21 cellular contexts compared by ENCODE assay signal in the genomic region with DNA sequence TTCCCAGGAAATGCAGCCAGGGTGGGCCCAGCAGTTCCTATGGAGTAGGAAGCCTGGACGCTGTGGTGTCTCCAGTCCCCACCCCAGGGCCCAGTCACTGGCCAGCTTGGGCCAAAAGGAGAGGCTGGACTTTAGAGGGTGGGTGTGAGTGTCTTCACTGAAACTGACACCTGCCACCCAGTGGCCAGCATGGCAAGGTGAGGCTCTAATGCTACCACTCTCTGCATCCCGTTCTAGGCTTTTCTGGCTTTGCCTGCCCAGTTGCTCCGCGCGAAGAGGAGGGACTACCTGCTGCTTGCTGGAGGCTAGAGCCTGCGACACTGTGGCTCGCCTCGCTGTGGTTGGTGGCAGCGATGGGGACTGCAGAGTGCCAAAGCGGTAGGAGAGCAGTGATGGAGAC. TPM values are rescaled to one million over a fixed set of nuclear protein-coding genes. Genes with fewer than 3 reads are reported as not detected.
A peak's percentile ranks its signal among the peaks of the same experiment; 100 is the strongest.
DNase-seq lines count a peak whose midpoint lies in the region; ATAC-seq, FAIRE-seq and TF ChIP-seq lines count a peak whose summit lies in the region.
"Had no signal": no experiment of that assay in that cellular context is flagged by ENCODE, and none has a peak within 500 bp of the region (broad histone marks: within the 10 kb centered on the region; RNA-seq: fewer than 3 reads in every experiment).

No MANE protein-coding gene starts in this region.

- FAIRE-seq in GM12878 (lab: Jason Lieb, UNC) = no peak
- FAIRE-seq: kidney, small intestine had no signal

- H3K27me3 ChIP-seq in DND-41 (ENCODE audit: insufficient read depth, low read length, poor library complexity) = no peaks in the 10 kb centered on the region
- no peaks in the 10 kb centered on the region for H3K27me3 ChIP-seq in KMS-11 (ENCODE audit: insufficient read depth, low read depth)
- no peaks in the 10 kb centered on the region for H3K27me3 ChIP-seq in GM12878 (replicated peaks in 1 of 2; ENCODE audit: control insufficient read depth in 2 of 2, insufficient read depth in 2 of 2, low read length in 1 of 2)
- H3K27me3 ChIP-seq in right lobe of liver = no peaks in the 10 kb centered on the region
- H3K27me3 ChIP-seq: adrenal gland, ovary had no signal

- ATAC-seq in DND-41 (ENCODE audit: insufficient read depth, low read depth) (no peak), GM12878 (peak; percentile 42; the same call in 1 of the 3 replicates), right lobe of liver (no peak), HG02678 (IDR thresholded peaks at IDR 0.05; ENCODE audit: unreplicated experiment) (no peak)
- ATAC-seq: gastroesophageal sphincter had no signal

- CTCF ChIA-PET in GM12878 (lab: Yijun Ruan, JAX) = no interaction called here

- intact Hi-C loops in GM12878 (cut with micrococcal nuclease; ENCODE audit: unreplicated experiment) (no loop called here), right lobe of liver (cut with DNase I) (no loop called here), posterior cingulate gyrus (cut with DNase I) (no loop called here)

- H3K9me3 ChIP-seq in DND-41 (ENCODE audit: insufficient read depth, low read length, severe bottlenecking) (no peaks in the 10 kb centered on the region), GM12878 (replicated peaks; ENCODE audit: control insufficient read depth, insufficient read depth, low read length) (no peaks in the 10 kb centered on the region), right lobe of liver (no peaks in the 10 kb centered on the region)
- H3K9me3 ChIP-seq: adrenal gland, gastroesophageal sphincter, ovary had no signal

- POLR2A ChIA-PET in GM12878 (lab: Charles Lee) = no interaction called here

- no peak for TF ChIP-seq EP300 in GM12878 (IDR thresholded peaks at IDR 0.05; ENCODE audit: borderline replicate concordance in 1 of 2, control insufficient read depth in 1 of 2, low read depth in 2 of 2, low read length in 2 of 2)

- no peaks in the 10 kb centered on the region for H3K4me1 ChIP-seq in DND-41 (ENCODE audit: insufficient read depth, low read length)
- no peaks in the 10 kb centered on the region for H3K4me1 ChIP-seq in KMS-11 (ENCODE audit: low read depth, poor library complexity, severe bottlenecking)
- H3K4me1 ChIP-seq in GM12878 (ENCODE audit: control insufficient read depth, insufficient read depth, low read length) = no peaks in the 10 kb centered on the region
- no peaks in the 10 kb centered on the region for H3K4me1 ChIP-seq in right lobe of liver
- H3K4me1 ChIP-seq: adrenal gland, gastroesophageal sphincter had no signal

- SMC1A ChIA-PET in GM12878 (lab: Charles Lee; ENCODE audit: uncharacterized antibody, unreplicated experiment) = no interaction called here

- in situ Hi-C loops in GM12878 (cut with MboI) = no loop called here

- H3K9ac ChIP-seq in DND-41 (ENCODE audit: low read depth, low read length) (no peak overlapping the region), KMS-11 (no peak overlapping the region), GM12878 (ENCODE audit: control insufficient read depth, insufficient read depth, low read length) (no peak overlapping the region)

- H3K36me3 ChIP-seq in DND-41 (ENCODE audit: insufficient read depth, low read length) = no peaks in the 10 kb centered on the region
- no peaks in the 10 kb centered on the region for H3K36me3 ChIP-seq in KMS-11 (ENCODE audit: insufficient read depth)
- H3K36me3 ChIP-seq in GM12878 (ENCODE audit: control insufficient read depth in 2 of 2, insufficient read depth in 2 of 2, low read length in 1 of 2) = no peaks in the 10 kb centered on the region
- H3K36me3 ChIP-seq in right lobe of liver = no peaks in the 10 kb centered on the region
- H3K36me3 ChIP-seq: adrenal gland, gastroesophageal sphincter, ovary had no signal

- H3K4me2 ChIP-seq in DND-41 (ENCODE audit: insufficient read depth, low read length) = no peak overlapping the region
- no peak overlapping the region for H3K4me2 ChIP-seq in KMS-11
- no peak overlapping the region for H3K4me2 ChIP-seq in GM12878 (ENCODE audit: control insufficient read depth, insufficient read depth)

- H3K27ac ChIP-seq in DND-41 (ENCODE audit: low read length) (no peak overlapping the region), KMS-11 (no peak overlapping the region), GM12878 (ENCODE audit: control insufficient read depth, insufficient read depth) (no peak overlapping the region), right lobe of liver (no peak overlapping the region)
- H3K27ac ChIP-seq: adrenal gland, gastroesophageal sphincter, ovary had no signal

- no peak overlapping the region for H2AFZ ChIP-seq in DND-41 (ENCODE audit: low read depth, low read length)
- H2AFZ ChIP-seq in KMS-11 (ENCODE audit: low read depth) = no peak overlapping the region
- no peak overlapping the region for H2AFZ ChIP-seq in GM12878 (ENCODE audit: control insufficient read depth, low read depth, low read length)

- BruUV-seq in GM12878 (replicated peaks; lab: Mats Ljungman, UMichigan) = no TSS peak

- TF ChIP-seq CTCF in DND-41 (IDR thresholded peaks at IDR 0.05; ENCODE audit: borderline replicate concordance, extremely low read depth, low read length, poor library complexity, severe bottlenecking) (peak; percentile 38), KMS-11 (conservative IDR thresholded peaks at IDR 0.05; ENCODE audit: low read depth, low read length) (0 out of 2 replicates have a peak, but pooled peaks have one; percentile 11), GM12878 (IDR thresholded peaks at IDR 0.05 in 2 of 3, conservative IDR thresholded peaks at IDR 0.05 in 1 of 3; ENCODE audit: control insufficient read depth in 2 of 3, extremely low read depth in 1 of 3, insufficient read depth in 1 of 3, low read depth in 3 of 3, low read length in 3 of 3) (peak in 2 of 3 experiments; percentile 15 to 34; a peak in 2 of 6 replicates), right lobe of liver (IDR thresholded peaks at IDR 0.05) (peak in 3 of 4 donors; percentile 11 to 14 (median 14))

- no peaks in the 10 kb centered on the region for H3K79me2 ChIP-seq in DND-41 (ENCODE audit: insufficient read depth, low read length)
- no peaks in the 10 kb centered on the region for H3K79me2 ChIP-seq in KMS-11 (ENCODE audit: insufficient read depth, low read depth)
- no peaks in the 10 kb centered on the region for H3K79me2 ChIP-seq in GM12878 (ENCODE audit: control insufficient read depth, insufficient read depth, low read length)

- no peaks in the 10 kb centered on the region for H4K20me1 ChIP-seq in DND-41 (ENCODE audit: insufficient read depth, low read length)
- no peaks in the 10 kb centered on the region for H4K20me1 ChIP-seq in KMS-11 (ENCODE audit: insufficient read depth)
- no peaks in the 10 kb centered on the region for H4K20me1 ChIP-seq in GM12878 (ENCODE audit: control insufficient read depth, insufficient read depth)

- no peak for TF ChIP-seq POLR2A in GM12878 (IDR thresholded peaks at IDR 0.05; ENCODE audit: low read depth, low read length)
- no peak for TF ChIP-seq POLR2A in right lobe of liver (IDR thresholded peaks at IDR 0.05)

- 64% methylated on average over 10 of the region's 10 CpGs for WGBS in GM12878 (ENCODE audit: insufficient coverage, insufficient replicate concordance, low lambda C conversion rate, missing lambda C conversion rate)
- WGBS in right lobe of liver (ENCODE audit: insufficient coverage, low coverage, low lambda C conversion rate, missing lambda C conversion rate) = 78% methylated on average over 6 of the region's 10 CpGs

- H3K4me3 ChIP-seq in DND-41 (ENCODE audit: low read depth in 1 of 2, low read length in 2 of 2) = no peak overlapping the region
- no peak overlapping the region for H3K4me3 ChIP-seq in KMS-11 (IDR thresholded peaks at IDR 0.05; ENCODE audit: insufficient read depth, low read depth, low read length)
- H3K4me3 ChIP-seq in GM12878 = no peak overlapping the region
- H3K4me3 ChIP-seq in right lobe of liver = no peak overlapping the region
- H3K4me3 ChIP-seq: adrenal gland, gastroesophageal sphincter, ovary had no signal

- RAD21 ChIA-PET in GM12878 (lab: Charles Lee; ENCODE audit: unreplicated experiment) = no interaction called here

- no peak for TF ChIP-seq RAD21 in GM12878 (IDR thresholded peaks at IDR 0.05; ENCODE audit: insufficient read depth, low read depth, low read length)

- DNase-seq in DND-41 (no peak), GM12878 (ENCODE audit: low read depth, low spot score) (no peak), right lobe of liver (no peak), posterior cingulate gyrus (no peak), HuH-7.5 (ENCODE audit: low spot score) (no peak), NCI-H128 (lab: John Stamatoyannopoulos, UW; ENCODE audit: unreplicated experiment) (no peak)
- DNase-seq: activated CD4-positive, alpha-beta memory T cell treated with anti-CD3 and anti-CD28 coated beads, Interleukin-2, amount 10 ng/mL, durations not matched to agents 7 days and 5 days; adrenal gland; AML-193; cerebellar nuclear complex; DMS79; kidney; NCI-H2029 treated with DMSO at 0.1 percent for 48 hours; NCI-H526; ovary; small intestine; stimulated activated naive CD4-positive, alpha-beta T cell treated with Interleukin-2 at 50 U/mL for 16 hours had no signal

RNA-seq across cellular contexts. Expression of gene C22orf42, which starts 35.4 kb away (rescaled TPM):
- not detected in 2 replicates for total RNA-seq in GM12878 (2013; cell fraction: nucleolus; rRNA removed)
- not detected in 2 replicates for total RNA-seq in GM12878 (2014; rRNA removed)
- total RNA-seq in GM12878 (2014; rRNA removed; fragmentation: Illumina TruSeq; extraction: Trizol) = not detected in 2 replicates
- total RNA-seq in GM12878 (2021) = not detected in 2 replicates
- not detected for polyA plus RNA-seq in GM12878 (2011; ENCODE audit: low read depth)
- polyA plus RNA-seq in GM12878 (2011; rRNA removed) = not detected in 2 replicates
- polyA plus RNA-seq in GM12878 (2011; cell fraction: cytosol; rRNA removed) = not detected in 2 replicates
- not detected in 2 replicates for polyA plus RNA-seq in GM12878 (2011; cell fraction: nucleus; rRNA removed)
- not detected in 2 replicates for polyA plus RNA-seq in GM12878 (2012)
- not detected in 2 replicates for polyA plus RNA-seq in GM12878 (2014; fragmentation: Illumina TruSeq; extraction: Trizol)
- not detected for polyA plus RNA-seq in GM12878 (2014; fragmentation: Nextera tagmentation; extraction: Ambion mirVana)
- not detected in 2 replicates for polyA plus RNA-seq in GM12878 (2014; rRNA removed)
- not detected for polyA plus RNA-seq in GM12878 (2016; fragmentation: Nextera tagmentation; extraction: Ambion mirVana)
- not detected in 2 replicates for polyA minus RNA-seq in GM12878 (2011; rRNA and poly(A)+ RNA removed)
- polyA minus RNA-seq in GM12878 (2011; cell fraction: cytosol; rRNA and poly(A)+ RNA removed) = not detected in 2 replicates
- polyA minus RNA-seq in GM12878 (2011; cell fraction: nucleus; rRNA and poly(A)+ RNA removed) = not detected in 2 replicates
- total RNA-seq in right lobe of liver = not detected
- total RNA-seq: activated CD4-positive, alpha-beta memory T cell treated with anti-CD3 and anti-CD28 coated beads, Interleukin-2, amount 10 ng/mL, durations not matched to agents 7 days and 5 days; gastroesophageal sphincter; kidney; ovary; ureter had no signal
- polyA plus RNA-seq: ovary had no signal
